In the genomic region with DNA sequence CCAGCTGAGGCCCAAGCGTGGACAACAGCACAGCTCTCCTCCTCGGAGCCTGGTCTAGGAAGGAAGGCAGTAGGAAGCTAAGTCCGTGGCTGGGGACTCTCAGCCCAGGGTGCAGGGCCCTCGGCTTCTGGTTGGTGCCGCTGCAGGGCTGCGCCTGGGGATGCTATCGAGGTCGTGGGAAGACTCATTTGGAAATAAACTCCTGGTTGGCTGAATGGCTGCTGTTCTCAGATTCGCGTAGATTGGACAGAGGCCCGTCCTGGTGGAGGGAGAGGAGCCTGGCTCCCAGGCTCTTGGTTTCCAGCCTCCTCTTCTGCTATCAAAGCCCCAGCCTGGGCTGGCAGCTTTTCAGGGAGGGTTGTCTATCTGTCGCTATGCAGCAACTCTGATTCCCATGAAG, we compare ENCODE assay signal across 21 cellular contexts.
DNase-seq lines count a peak whose midpoint lies in the region; ATAC-seq and TF ChIP-seq lines count a peak whose summit lies in the region.
"Had no signal": no experiment of that assay in that cellular context is flagged by ENCODE, and none has a peak within 500 bp of the region (broad histone marks: within the 10 kb centered on the region; RNA-seq: fewer than 3 reads in every experiment).

No MANE protein-coding gene starts in this region.

- H3K4me3 ChIP-seq in cardiac muscle cell (no peak overlapping the region), neuronal stem cell (ENCODE audit: low read length in 2 of 2) (peak overlapping the region in 1 of 2 donors; percentile 32)
- H3K4me3 ChIP-seq: A549; BLaER1 treated with 17β-estradiol and CSF1 and Interleukin-3, amounts not matched to agents 10 nM and 100 nM; hepatocyte had no signal

- intact Hi-C loops in activated CD4-positive, alpha-beta memory T cell treated with anti-CD3 and anti-CD28 coated beads for 36 hours (cut with micrococcal nuclease) = no loop called here

- H3K27me3 Mint-ChIP-seq in activated CD4-positive, alpha-beta memory T cell treated with anti-CD3 and anti-CD28 coated beads for 36 hours = no peaks in the 10 kb centered on the region
- H3K27me3 Mint-ChIP-seq: activated naive CD8-positive, alpha-beta T cell treated with anti-CD3 and anti-CD28 coated beads for 36 hours; dendritic cell treated with granulocyte-macrophage colony-stimulating factor and Interleukin-4, amounts not matched to agents 40 ng/mL and 50 ng/mL, for 4 days; stimulated activated naive CD8-positive, alpha-beta T cell treated with anti-CD3 and anti-CD28 coated beads, Interleukin-15, Interleukin-2, amounts not matched to agents 100 ng/mL and 50 ng/mL, for 24 hours had no signal

- H2BK15ac ChIP-seq in neuronal stem cell (ENCODE audit: low read length) = no peak overlapping the region

- ATAC-seq in GM18861 (IDR thresholded peaks at IDR 0.05; ENCODE audit: unreplicated experiment) = no peak
- ATAC-seq: A549; activated T-helper 17 cell treated with anti-CD3 and anti-CD28 coated beads, Interleukin-2, amount 50 U/mL, for 72 hours had no signal

- CTCF ChIA-PET in activated CD4-positive, alpha-beta memory T cell treated with anti-CD3 and anti-CD28 coated beads for 36 hours (lab: Charles Lee) = interaction anchor here (0.7 kb wide), 1 partner anchor 1062 kb away, joined by 3 read pairs; no protein-coding TSS in a partner anchor

- no peak overlapping the region for H3K14ac ChIP-seq in neuronal stem cell (ENCODE audit: low read length)

- H3K36me3 ChIP-seq in cardiac muscle cell (no peaks in the 10 kb centered on the region), neuronal stem cell (replicated peaks in 1 of 2; ENCODE audit: control insufficient read depth in 2 of 2, insufficient read depth in 2 of 2, low read length in 2 of 2) (no peaks in the 10 kb centered on the region)
- H3K36me3 ChIP-seq: BLaER1 treated with 17β-estradiol and CSF1 and Interleukin-3, amounts not matched to agents 10 nM and 100 nM had no signal

- no peaks in the 10 kb centered on the region for H3K9me3 Mint-ChIP-seq in activated CD4-positive, alpha-beta memory T cell treated with anti-CD3 and anti-CD28 coated beads for 36 hours
- H3K9me3 Mint-ChIP-seq: activated naive CD8-positive, alpha-beta T cell treated with anti-CD3 and anti-CD28 coated beads for 36 hours; dendritic cell treated with granulocyte-macrophage colony-stimulating factor and Interleukin-4, amounts not matched to agents 40 ng/mL and 50 ng/mL, for 4 days; stimulated activated naive CD8-positive, alpha-beta T cell treated with anti-CD3 and anti-CD28 coated beads, Interleukin-15, Interleukin-2, amounts not matched to agents 100 ng/mL and 50 ng/mL, for 24 hours had no signal

- H2AFZ ChIP-seq in neuronal stem cell (ENCODE audit: low read length) = no peak overlapping the region
- H2AFZ ChIP-seq: hepatocyte had no signal

- no peak overlapping the region for H3K27ac Mint-ChIP-seq in activated CD4-positive, alpha-beta memory T cell treated with anti-CD3 and anti-CD28 coated beads for 36 hours
- H3K27ac Mint-ChIP-seq: activated naive CD8-positive, alpha-beta T cell treated with anti-CD3 and anti-CD28 coated beads for 36 hours; activated T-helper 17 cell treated with anti-CD3 and anti-CD28 coated beads, Interleukin-2, amount 50 U/mL, for 72 hours; dendritic cell treated with granulocyte-macrophage colony-stimulating factor and Interleukin-4, amounts not matched to agents 40 ng/mL and 50 ng/mL, for 4 days; stimulated activated naive CD8-positive, alpha-beta T cell treated with anti-CD3 and anti-CD28 coated beads, Interleukin-15, Interleukin-2, amounts not matched to agents 100 ng/mL and 50 ng/mL, for 24 hours had no signal

- H2BK120ac ChIP-seq in neuronal stem cell (ENCODE audit: low read depth, low read length) = no peak overlapping the region

- in situ Hi-C loops in ACHN (cut with HindIII; ENCODE audit: low pct_ligation_motif_present, low pct_unique_long_range_greater_than_20kb, low sequenced_read_pairs) = no loop called here

- H3K23ac ChIP-seq in neuronal stem cell (ENCODE audit: low read depth, low read length, poor library complexity) = no peak overlapping the region

- no peak overlapping the region for H3K4me2 ChIP-seq in neuronal stem cell (ENCODE audit: insufficient read depth, low read length, poor library complexity, severe bottlenecking)
- H3K4me2 ChIP-seq: A549, hepatocyte had no signal

- H4K8ac ChIP-seq in neuronal stem cell (ENCODE audit: low read depth, low read length) = no peak overlapping the region

- no peak overlapping the region for H3K4ac ChIP-seq in neuronal stem cell (ENCODE audit: low read length)

- no peak for TF ChIP-seq CTCF in cardiac muscle cell (IDR thresholded peaks at IDR 0.05; ENCODE audit: low read depth, low read length)

- no peak overlapping the region for H4K91ac ChIP-seq in neuronal stem cell (ENCODE audit: low read depth, low read length, poor library complexity)

- H2AK5ac ChIP-seq in neuronal stem cell (ENCODE audit: low read depth, low read length) = no peak overlapping the region

- no peak overlapping the region for H2BK5ac ChIP-seq in neuronal stem cell (ENCODE audit: low read length)

- H3K4me3 Mint-ChIP-seq in activated CD4-positive, alpha-beta memory T cell treated with anti-CD3 and anti-CD28 coated beads for 36 hours = no peak overlapping the region
- H3K4me3 Mint-ChIP-seq: activated naive CD8-positive, alpha-beta T cell treated with anti-CD3 and anti-CD28 coated beads for 36 hours; activated T-helper 17 cell treated with anti-CD3 and anti-CD28 coated beads, Interleukin-2, amount 50 U/mL, for 72 hours; dendritic cell treated with granulocyte-macrophage colony-stimulating factor and Interleukin-4, amounts not matched to agents 40 ng/mL and 50 ng/mL, for 4 days; naive B cell; stimulated activated naive CD8-positive, alpha-beta T cell treated with anti-CD3 and anti-CD28 coated beads, Interleukin-15, Interleukin-2, amounts not matched to agents 100 ng/mL and 50 ng/mL, for 24 hours had no signal

- H3K36me3 Mint-ChIP-seq in activated CD4-positive, alpha-beta memory T cell treated with anti-CD3 and anti-CD28 coated beads for 36 hours = no peaks in the 10 kb centered on the region
- H3K36me3 Mint-ChIP-seq: activated naive CD8-positive, alpha-beta T cell treated with anti-CD3 and anti-CD28 coated beads for 36 hours; naive B cell had no signal

- H3K27ac ChIP-seq in cardiac muscle cell = peak overlapping the region; percentile 36
- H3K27ac ChIP-seq in neuronal stem cell (replicated peaks; ENCODE audit: low read length) = no peak overlapping the region
- H3K27ac ChIP-seq: A549, hepatocyte had no signal

- DNase-seq in Daoy (ENCODE audit: low read depth) (peak; percentile 67), SK-N-DZ (ENCODE audit: low spot score) (peak; percentile 5), cardiac muscle cell (ENCODE audit: low read depth in 1 of 2, low spot score in 1 of 2) (peak in 1 of 2 donors; percentile 30), neuronal stem cell (ENCODE audit: low spot score) (no peak), ACHN (no peak), nucleus accumbens (lab: John Stamatoyannopoulos, UW) (no peak)
- no peak for DNase-seq in activated CD4-positive, alpha-beta memory T cell treated with anti-CD3 and anti-CD28 coated beads for 36 hours
- DNase-seq: activated CD4-positive, alpha-beta T cell treated with anti-CD3 and anti-CD28 coated beads for 48 hours; activated naive CD8-positive, alpha-beta T cell treated with anti-CD3 and anti-CD28 coated beads for 36 hours; naive B cell; NCI-H526; SIG-M5; stimulated activated CD4-positive, alpha-beta T cell treated with anti-CD3 and anti-CD28 coated beads, Interleukin-1b, Interleukin-23, amount 100 ng/mL, for 48 hours; T-helper 1 cell had no signal

- H3K27me3 ChIP-seq in cardiac muscle cell = no peaks in the 10 kb centered on the region
- no peaks in the 10 kb centered on the region for H3K27me3 ChIP-seq in neuronal stem cell (ENCODE audit: control insufficient read depth in 3 of 3, insufficient read depth in 3 of 3, low read depth in 1 of 3, low read length in 3 of 3)
- H3K27me3 ChIP-seq: BLaER1 treated with 17β-estradiol and CSF1 and Interleukin-3, amounts not matched to agents 10 nM and 100 nM; hepatocyte had no signal

- H3K9ac ChIP-seq in neuronal stem cell (ENCODE audit: low read depth, low read length, poor library complexity) = no peak overlapping the region
- H3K9ac ChIP-seq: BLaER1 treated with 17β-estradiol and CSF1 and Interleukin-3, amounts not matched to agents 10 nM and 100 nM had no signal

- H3K4me1 ChIP-seq in cardiac muscle cell (ENCODE audit: low read depth) (peaks cover 20% of the 10 kb centered on the region), neuronal stem cell (ENCODE audit: control insufficient read depth in 2 of 2, insufficient read depth in 1 of 2, low read depth in 1 of 2, low read length in 2 of 2) (no peaks in the 10 kb centered on the region)
- H3K4me1 ChIP-seq: A549 had no signal

- H2BK12ac ChIP-seq in neuronal stem cell (ENCODE audit: low read length) = peak overlapping the region; percentile 79

- WGBS in neuronal stem cell (ENCODE audit: extremely low coverage in 2 of 2, insufficient read length in 2 of 2, insufficient replicate concordance in 1 of 2), 2 donors = no CpG with 5 or more reads among the region's 12 CpGs

- H3K18ac ChIP-seq in neuronal stem cell (ENCODE audit: low read length) = peak overlapping the region; percentile 55

- POLR2A ChIA-PET in activated CD4-positive, alpha-beta memory T cell treated with anti-CD3 and anti-CD28 coated beads for 36 hours (lab: Charles Lee) = no interaction called here

- H3K4me1 Mint-ChIP-seq in activated CD4-positive, alpha-beta memory T cell treated with anti-CD3 and anti-CD28 coated beads for 36 hours (ENCODE audit: low read depth) = no peaks in the 10 kb centered on the region
- H3K4me1 Mint-ChIP-seq: activated naive CD8-positive, alpha-beta T cell treated with anti-CD3 and anti-CD28 coated beads for 36 hours; activated T-helper 17 cell treated with anti-CD3 and anti-CD28 coated beads, Interleukin-2, amount 50 U/mL, for 72 hours; naive B cell had no signal

- no peaks in the 10 kb centered on the region for H3K79me1 ChIP-seq in neuronal stem cell (ENCODE audit: low read depth, low read length)

- H3K9me3 ChIP-seq in cardiac muscle cell (ENCODE audit: low read depth) (no peaks in the 10 kb centered on the region), neuronal stem cell (replicated peaks in 1 of 2; ENCODE audit: control insufficient read depth in 2 of 2, insufficient read depth in 1 of 2, low read depth in 1 of 2, low read length in 2 of 2) (no peaks in the 10 kb centered on the region)
- H3K9me3 ChIP-seq: A549 had no signal

Comparison
In these comparisons a context has a peak if more than half of its experiments do, and no peak if none do; other contexts are left out.
1. DNase-seq: peak in Daoy (single experiment) and SK-N-DZ (single experiment); none in neuronal stem cell (single experiment), activated CD4-positive, alpha-beta memory T cell treated with anti-CD3 and anti-CD28 coated beads for 36 hours (single experiment), ACHN (single experiment) and nucleus accumbens (0 of 56).